In the genomic region with DNA sequence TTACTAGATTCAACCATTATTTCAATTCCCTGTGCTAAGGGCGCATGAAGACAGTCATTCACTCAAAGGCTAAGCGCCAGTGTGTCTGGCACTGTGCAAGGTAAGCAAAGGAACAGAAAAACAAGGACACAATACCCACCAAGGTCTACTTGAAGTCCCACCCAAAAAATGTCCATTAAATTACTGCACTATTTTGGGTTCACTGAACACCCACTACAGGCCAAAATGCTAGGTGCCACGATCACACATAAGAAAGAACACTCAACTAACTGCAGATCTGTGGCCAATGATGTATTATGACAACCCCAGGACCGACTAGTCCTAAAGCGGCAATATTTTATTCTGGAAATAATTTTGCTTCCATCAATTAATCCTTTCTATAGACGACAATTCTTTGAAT, we compare ENCODE assay signal across 9 cellular contexts. TPM values are rescaled to one million over a fixed set of nuclear protein-coding genes. Genes with fewer than 3 reads are reported as not detected.
A peak's percentile ranks its signal among the peaks of the same experiment; 100 is the strongest.
DNase-seq lines count a peak whose midpoint lies in the region; ATAC-seq and TF ChIP-seq lines count a peak whose summit lies in the region.
"Had no signal": no experiment of that assay in that cellular context is flagged by ENCODE, and none has a peak within 500 bp of the region (broad histone marks: within the 10 kb centered on the region; RNA-seq: fewer than 3 reads in every experiment).

No MANE protein-coding gene starts in this region.

- no peaks in the 10 kb centered on the region for H3K36me3 ChIP-seq in spleen

- TF ChIP-seq POLR2A in spleen (IDR thresholded peaks at IDR 0.05) = no peak

- no peaks in the 10 kb centered on the region for H3K27me3 ChIP-seq in spleen (replicated peaks in 1 of 7)

- intact Hi-C loops in activated CD4-positive, alpha-beta T cell treated with anti-CD3 and anti-CD28 coated beads, Interleukin-2, amount 10 ng/mL, durations not matched to agents 24 days and 14 days (cut with micrococcal nuclease) = loop anchor here (10.0 kb wide), 1 partner anchor 279 kb away; a partner anchor contains a TSS
- intact Hi-C loops in spleen (cut with DNase I; ENCODE audit: low total_unique reads) = no loop called here

- H3K4me3 ChIP-seq in foreskin fibroblast (ENCODE audit: low read depth in 1 of 2, low read length in 2 of 2) (peak overlapping the region; percentile 81 to 94), spleen (peak overlapping the region; percentile 79 to 96 (median 86))

- H3K4me1 ChIP-seq in spleen = peaks cover 32 to 68% (median 66%) of the 10 kb centered on the region in 6 donors

- no peaks in the 10 kb centered on the region for H3K9me3 Mint-ChIP-seq in activated CD4-positive, alpha-beta T cell treated with anti-CD3 and anti-CD28 coated beads, Interleukin-2, amount 10 ng/mL, durations not matched to agents 24 days and 14 days
- H3K9me3 Mint-ChIP-seq in T-cell = no peaks in the 10 kb centered on the region

- CTCF ChIA-PET in T-cell (lab: Charles Lee) = no interaction called here

- peaks cover 31% of the 10 kb centered on the region for H3K4me1 Mint-ChIP-seq in activated CD4-positive, alpha-beta T cell treated with anti-CD3 and anti-CD28 coated beads, Interleukin-2, amount 10 ng/mL, durations not matched to agents 24 days and 14 days
- peaks cover 47 to 59% (median 52%) of the 10 kb centered on the region in 3 donors for H3K4me1 Mint-ChIP-seq in T-cell

- WGBS in spleen, 5 donors = 46 to 69% (median 56%) methylated on average over 6 of the region's 6 CpGs

- peak; percentile 52 for DNase-seq in activated CD4-positive, alpha-beta T cell treated with anti-CD3 and anti-CD28 coated beads, Interleukin-2, amount 10 ng/mL, durations not matched to agents 24 days and 14 days
- DNase-seq in activated CD4-positive, alpha-beta T cell treated with anti-CD3 and anti-CD28 coated beads for 48 hours = no peak
- DNase-seq in T-cell = no peak
- DNase-seq in foreskin fibroblast = peak in 1 of 2 donors; percentile 23
- DNase-seq in spleen = no peak
- no peak for DNase-seq in LoVo (ENCODE audit: low spot score)
- no peak for DNase-seq in omental fat pad (ENCODE audit: low spot score)
- DNase-seq: retina had no signal

- TF ChIP-seq CTCF in foreskin fibroblast (IDR thresholded peaks at IDR 0.05; ENCODE audit: low read depth, low read length) = no peak
- TF ChIP-seq CTCF in spleen (IDR thresholded peaks at IDR 0.05 in 8 of 11, conservative IDR thresholded peaks at IDR 0.05 in 3 of 11) = no peak
- TF ChIP-seq CTCF in omental fat pad (IDR thresholded peaks at IDR 0.05) = no peak

- H3K27ac Mint-ChIP-seq in activated CD4-positive, alpha-beta T cell treated with anti-CD3 and anti-CD28 coated beads, Interleukin-2, amount 10 ng/mL, durations not matched to agents 24 days and 14 days = peak overlapping the region; percentile 98
- peak overlapping the region in 1 of 2 donors; percentile 44 for H3K27ac Mint-ChIP-seq in T-cell

- H3K27ac ChIP-seq in spleen = peak overlapping the region in 7 of 8 donors; percentile 97 to 99 (median 99)

- ATAC-seq in T-cell (replicated peaks in 1 of 4) = no peak
- ATAC-seq in HG03439 (IDR thresholded peaks at IDR 0.05; ENCODE audit: unreplicated experiment) = no peak
- ATAC-seq in omental fat pad (ENCODE audit: low FRiP score) = no peak

- H3K9me3 ChIP-seq in spleen = peaks cover 0 to 2% (median 0%) of the 10 kb centered on the region in 8 donors

- H3K27me3 Mint-ChIP-seq in activated CD4-positive, alpha-beta T cell treated with anti-CD3 and anti-CD28 coated beads, Interleukin-2, amount 10 ng/mL, durations not matched to agents 24 days and 14 days = peaks cover 2% of the 10 kb centered on the region
- H3K27me3 Mint-ChIP-seq in T-cell = no peaks in the 10 kb centered on the region

- H3K4me3 Mint-ChIP-seq in activated CD4-positive, alpha-beta T cell treated with anti-CD3 and anti-CD28 coated beads, Interleukin-2, amount 10 ng/mL, durations not matched to agents 24 days and 14 days = peak overlapping the region; percentile 97
- H3K4me3 Mint-ChIP-seq in T-cell = peak overlapping the region; percentile 92 to 98 (median 93)

- H3K36me3 Mint-ChIP-seq in activated CD4-positive, alpha-beta T cell treated with anti-CD3 and anti-CD28 coated beads, Interleukin-2, amount 10 ng/mL, durations not matched to agents 24 days and 14 days (ENCODE audit: low read depth) = peaks cover 2% of the 10 kb centered on the region
- H3K36me3 Mint-ChIP-seq in T-cell = no peaks in the 10 kb centered on the region

- POLR2A ChIA-PET in T-cell (lab: Charles Lee) = no interaction called here

RNA-seq across cellular contexts. Expression of a gene that starts 1.8 kb away (rescaled TPM):
- 41.7 and 44.1 TPM in 2 replicates for total RNA-seq in activated CD4-positive, alpha-beta T cell treated with anti-CD3 and anti-CD28 coated beads, Interleukin-2, amount 10 ng/mL, durations not matched to agents 24 days and 14 days
- total RNA-seq in T-cell (10 to 100 TPM; 39.3 to 43.9 (median 41.1) TPM), spleen (10 to 100 TPM; 54.6 to 74.0 (median 64.8) TPM), omental fat pad (10 to 100 TPM; 24.1 to 44.6 (median 34.4) TPM)
- polyA plus RNA-seq in spleen = 10 to 100 TPM in 2 of 3 donors, 1 to 10 TPM in 1; 9.2 to 15.2 (median 12.3) TPM
